ENCODE assay signal across 25 cellular contexts in genomic region chr1:27475707-27476106, GRCh38. TPM values are rescaled to one million over a fixed set of nuclear protein-coding genes. Genes with fewer than 3 reads are reported as not detected.
DNase-seq lines count a peak whose midpoint lies in the region; ATAC-seq and TF ChIP-seq lines count a peak whose summit lies in the region.
"Had no signal": no experiment of that assay in that cellular context is flagged by ENCODE, and none has a peak within 500 bp of the region (broad histone marks: within the 10 kb centered on the region; RNA-seq: fewer than 3 reads in every experiment).

No MANE protein-coding gene starts in this region.

- TF ChIP-seq POLR2A in breast epithelium (IDR thresholded peaks at IDR 0.05), result no peak

- no peak for TF ChIP-seq CTCF in breast epithelium (IDR thresholded peaks at IDR 0.05)
- TF ChIP-seq CTCF in MCF 10A (IDR thresholded peaks at IDR 0.05; ENCODE audit: unreplicated experiment), result no peak

- no peak overlapping the region for H3K4me3 Mint-ChIP-seq in MCF 10A (ENCODE audit: unreplicated experiment)
- H3K4me3 Mint-ChIP-seq in T-helper 17 cell, result no peak overlapping the region
- no peak overlapping the region for H3K4me3 Mint-ChIP-seq in memory B cell
- peak overlapping the region in 1 of 2 donors; percentile 5 for H3K4me3 Mint-ChIP-seq in stimulated activated naive B cell treated with anti-CD40 and anti-IgM and Interleukin-4, amounts not matched to agents 10 μg/mL and 1 μg/mL and 100 μg/mL, for 72 hours
- H3K4me3 Mint-ChIP-seq: activated CD8-positive, alpha-beta T cell treated with anti-CD3 and anti-CD28 coated beads, Interleukin-2, amount 10 ng/mL, durations not matched to agents 7 days and 5 days; T-helper 1 cell treated with Interleukin-12 subunit alpha and Interleukin-12 subunit beta and Interleukin-4 antibody, amounts not matched to agents 30 μg/mL and 1 μg/mL, for 36 hours had no signal

- H3K4me1 Mint-ChIP-seq in MCF 10A (ENCODE audit: insufficient read depth, unreplicated experiment), result peaks cover 19% of the 10 kb centered on the region
- peaks cover 52% of the 10 kb centered on the region for H3K4me1 Mint-ChIP-seq in T-helper 17 cell
- H3K4me1 Mint-ChIP-seq in memory B cell, result peaks cover 41% of the 10 kb centered on the region
- peaks cover 44 to 92% of the 10 kb centered on the region in 2 donors for H3K4me1 Mint-ChIP-seq in stimulated activated naive B cell treated with anti-CD40 and anti-IgM and Interleukin-4, amounts not matched to agents 10 μg/mL and 1 μg/mL and 100 μg/mL, for 72 hours

- ATAC-seq in T-helper 17 cell, result no peak
- ATAC-seq in memory B cell (ENCODE audit: low read depth), result no peak
- ATAC-seq in stimulated activated naive B cell treated with anti-CD40 and anti-IgM and Interleukin-4, amounts not matched to agents 10 μg/mL and 1 μg/mL and 100 μg/mL, for 72 hours (replicated peaks), result no peak
- ATAC-seq: activated CD8-positive, alpha-beta T cell treated with anti-CD3 and anti-CD28 coated beads, Interleukin-2, amount 10 ng/mL, durations not matched to agents 7 days and 5 days; gastrocnemius medialis; HCT116 had no signal

- H3K9me3 Mint-ChIP-seq in MCF 10A (ENCODE audit: unreplicated experiment), result no peaks in the 10 kb centered on the region
- peaks cover 2% of the 10 kb centered on the region for H3K9me3 Mint-ChIP-seq in memory B cell
- peaks cover 2 to 4% of the 10 kb centered on the region in 2 donors for H3K9me3 Mint-ChIP-seq in stimulated activated naive B cell treated with anti-CD40 and anti-IgM and Interleukin-4, amounts not matched to agents 10 μg/mL and 1 μg/mL and 100 μg/mL, for 72 hours
- H3K9me3 Mint-ChIP-seq: immature natural killer cell; T-helper 1 cell treated with Interleukin-12 subunit alpha and Interleukin-12 subunit beta and Interleukin-4 antibody, amounts not matched to agents 30 μg/mL and 1 μg/mL, for 36 hours had no signal

- no peaks in the 10 kb centered on the region for H3K27me3 Mint-ChIP-seq in MCF 10A (ENCODE audit: insufficient read depth, unreplicated experiment)
- no peaks in the 10 kb centered on the region for H3K27me3 Mint-ChIP-seq in T-helper 17 cell
- H3K27me3 Mint-ChIP-seq in memory B cell, result no peaks in the 10 kb centered on the region
- no peaks in the 10 kb centered on the region for H3K27me3 Mint-ChIP-seq in stimulated activated naive B cell treated with anti-CD40 and anti-IgM and Interleukin-4, amounts not matched to agents 10 μg/mL and 1 μg/mL and 100 μg/mL, for 72 hours

- H3K9me3 ChIP-seq in breast epithelium (no peaks in the 10 kb centered on the region), T-helper 17 cell (ENCODE audit: control insufficient read depth, low read length, poor library complexity, severe bottlenecking) (no peaks in the 10 kb centered on the region)
- H3K9me3 ChIP-seq: gastrocnemius medialis, MG63 had no signal

- peak overlapping the region; percentile 5 to 12 for H3K27ac ChIP-seq in breast epithelium
- H3K27ac ChIP-seq: hepatocyte had no signal

- H3K27me3 ChIP-seq in breast epithelium, result no peaks in the 10 kb centered on the region
- H3K27me3 ChIP-seq: gastrocnemius medialis, hepatocyte, MG63 had no signal

- DNase-seq in breast epithelium (ENCODE audit: low spot score in 2 of 2) (no peak), MCF 10A (ENCODE audit: unreplicated experiment) (no peak), T-helper 17 cell (no peak), memory B cell (ENCODE audit: low spot score in 2 of 2) (no peak), NCI-H2227 (lab: John Stamatoyannopoulos, UW; ENCODE audit: unreplicated experiment) (no peak), NCI-H446 (lab: John Stamatoyannopoulos, UW) (no peak)
- DNase-seq in stimulated activated naive B cell treated with anti-CD40 and anti-IgM and Interleukin-4, amounts not matched to agents 10 μg/mL and 1 μg/mL and 100 μg/mL, for 72 hours, result no peak
- no peak for DNase-seq in activated naive CD4-positive, alpha-beta T cell treated with Interleukin-2 at 50 U/mL for 16 hours
- DNase-seq: ACHN; activated CD4-positive, alpha-beta T cell treated with anti-CD3 and anti-CD28 coated beads for 1 hour; activated CD8-positive, alpha-beta T cell treated with anti-CD3 and anti-CD28 coated beads, Interleukin-2, amount 10 ng/mL, durations not matched to agents 7 days and 5 days; activated naive CD4-positive, alpha-beta T cell treated with anti-CD3 and anti-CD28 coated beads, Interleukin-2, amount 50 U/mL, for 16 hours; gastrocnemius medialis; immature natural killer cell; MG63; NCI-H1417; NCI-H2029 treated with DMSO at 0.1 percent for 48 hours; NCI-H345; NCI-H82; RPMI8226; small intestine; trophoblast cell had no signal

- H3K4me3 ChIP-seq in breast epithelium, result no peak overlapping the region
- H3K4me3 ChIP-seq: gastrocnemius medialis, hepatocyte, MG63 had no signal

- H3K36me3 Mint-ChIP-seq in MCF 10A (ENCODE audit: insufficient read depth, unreplicated experiment) (peaks cover 35% of the 10 kb centered on the region), T-helper 17 cell (ENCODE audit: low read depth) (peaks cover 2% of the 10 kb centered on the region), memory B cell (peaks cover 12% of the 10 kb centered on the region)
- H3K36me3 Mint-ChIP-seq in stimulated activated naive B cell treated with anti-CD40 and anti-IgM and Interleukin-4, amounts not matched to agents 10 μg/mL and 1 μg/mL and 100 μg/mL, for 72 hours, result peaks cover 11 to 51% of the 10 kb centered on the region in 2 donors
- H3K36me3 Mint-ChIP-seq: immature natural killer cell had no signal

- POLR2A ChIA-PET in MCF 10A (lab: Yijun Ruan, JAX), result interaction anchor here (2.7 kb wide), 1 partner anchor 10 kb away, joined by 5 read pairs; no protein-coding TSS in a partner anchor

- intact Hi-C loops in breast epithelium (cut with DNase I; ENCODE audit: low total_unique reads) (no loop called here), MCF 10A (cut with micrococcal nuclease) (no loop called here)

- BruUV-seq in MCF 10A (replicated peaks; lab: Mats Ljungman, UMichigan), result no TSS peak

- H3K27ac Mint-ChIP-seq in MCF 10A (ENCODE audit: low read depth, unreplicated experiment) (no peak overlapping the region), T-helper 17 cell (peak overlapping the region; percentile 76), memory B cell (peak overlapping the region; percentile 83)
- H3K27ac Mint-ChIP-seq in stimulated activated naive B cell treated with anti-CD40 and anti-IgM and Interleukin-4, amounts not matched to agents 10 μg/mL and 1 μg/mL and 100 μg/mL, for 72 hours, result peak overlapping the region; percentile 77
- H3K27ac Mint-ChIP-seq: T-helper 1 cell treated with Interleukin-12 subunit alpha and Interleukin-12 subunit beta and Interleukin-4 antibody, amounts not matched to agents 30 μg/mL and 1 μg/mL, for 36 hours had no signal

- CTCF ChIA-PET in MCF 10A (lab: Yijun Ruan, JAX), result interaction anchor here (0.7 kb wide), 1 partner anchor 93 kb away, joined by 3 read pairs; no protein-coding TSS in a partner anchor

- H3K36me3 ChIP-seq in breast epithelium, result no peaks in the 10 kb centered on the region
- H3K36me3 ChIP-seq: gastrocnemius medialis had no signal

- H3K4me1 ChIP-seq in breast epithelium, result peaks cover 0 to 5% of the 10 kb centered on the region in 2 donors

RNA-seq across cellular contexts. Expression of gene WASF2, which starts 14.3 kb away (rescaled TPM):
- 10 to 100 TPM; 41.6 to 93.5 (median 43.2) TPM for total RNA-seq in breast epithelium
- 131 and 154 TPM in 2 replicates for total RNA-seq in MCF 10A (2022)
- 100 to 1,000 TPM; 124 to 144 TPM for total RNA-seq in T-helper 17 cell
